24 cellular contexts compared by ENCODE assay signal in genomic region chr17:2427910-2428309, GRCh38.
"Had no signal": no experiment of that assay in that cellular context is flagged by ENCODE, and none has a peak within 500 bp of the region (broad histone marks: within the 10 kb centered on the region; RNA-seq: fewer than 3 reads in every experiment).

No MANE protein-coding gene starts in this region.

- H3K4me3 ChIP-seq: cardiac muscle cell, MG63 had no signal

- ATAC-seq: activated naive CD4-positive, alpha-beta T cell treated with anti-CD3 and anti-CD28 coated beads, Interleukin-2, amount 50 U/mL, for 72 hours; activated T-cell treated with anti-CD3 and anti-CD28 coated beads, Interleukin-2, amount 50 U/mL, for 72 hours; Panc1; Right ventricle myocardium inferior had no signal

- H3K36me3 ChIP-seq: MG63 had no signal

- DNase-seq: activated CD4-positive, alpha-beta T cell treated with anti-CD3 and anti-CD28 coated beads for 48 hours; activated CD4-positive, alpha-beta T cell treated with anti-CD3 and anti-CD28 coated beads, Interleukin-2, amount 50 U/mL, for 4 hours; activated CD4-positive, CD25-positive, alpha-beta regulatory T cell treated with anti-CD3 and anti-CD28 coated beads, Interleukin-2, amount 50 U/mL, for 72 hours; activated CD8-positive, alpha-beta memory T cell treated with anti-CD3 and anti-CD28 coated beads for 24 hours; activated T-cell treated with anti-CD3 and anti-CD28 coated beads, Interleukin-2, amount 50 U/mL, for 72 hours; brain microvascular endothelial cell; cerebellar nuclear complex; MG63; NCI-H1105; NCI-H1436; NCI-H1694 treated with DMSO at 0.1 percent for 48 hours; NCI-H2029 treated with DMSO at 0.1 percent for 48 hours; NCI-H345; NCI-H510A; NCI-H526 treated with DMSO at 0.1 percent for 48 hours; NCI-H82; RPMI8226; SK-N-SH; T-helper 1 cell had no signal

- H3K27me3 ChIP-seq: brain microvascular endothelial cell, cardiac muscle cell, MG63 had no signal

- H3K9me3 Mint-ChIP-seq: activated naive CD4-positive, alpha-beta T cell treated with anti-CD3 and anti-CD28 coated beads, Interleukin-2, amount 50 U/mL, for 72 hours; activated T-cell treated with anti-CD3 and anti-CD28 coated beads, Interleukin-2, amount 50 U/mL, for 72 hours; T-helper 2 cell treated with Interferon-gamma antibody and Interleukin-4, amounts not matched to agents 5 μg/mL and 100 μg/mL, for 36 hours had no signal

- H3K4me3 Mint-ChIP-seq: activated T-cell treated with anti-CD3 and anti-CD28 coated beads, Interleukin-2, amount 50 U/mL, for 72 hours; T-helper 2 cell treated with Interferon-gamma antibody and Interleukin-4, amounts not matched to agents 5 μg/mL and 100 μg/mL, for 36 hours had no signal

- H3K27ac Mint-ChIP-seq: activated T-cell treated with anti-CD3 and anti-CD28 coated beads, Interleukin-2, amount 50 U/mL, for 72 hours; T-helper 2 cell treated with Interferon-gamma antibody and Interleukin-4, amounts not matched to agents 5 μg/mL and 100 μg/mL, for 36 hours had no signal

- H3K9me3 ChIP-seq: MG63, SK-N-SH had no signal

- H3K36me3 Mint-ChIP-seq: activated naive CD4-positive, alpha-beta T cell treated with anti-CD3 and anti-CD28 coated beads, Interleukin-2, amount 50 U/mL, for 72 hours had no signal
